7 cellular contexts compared by ENCODE assay signal in the genomic region with DNA sequence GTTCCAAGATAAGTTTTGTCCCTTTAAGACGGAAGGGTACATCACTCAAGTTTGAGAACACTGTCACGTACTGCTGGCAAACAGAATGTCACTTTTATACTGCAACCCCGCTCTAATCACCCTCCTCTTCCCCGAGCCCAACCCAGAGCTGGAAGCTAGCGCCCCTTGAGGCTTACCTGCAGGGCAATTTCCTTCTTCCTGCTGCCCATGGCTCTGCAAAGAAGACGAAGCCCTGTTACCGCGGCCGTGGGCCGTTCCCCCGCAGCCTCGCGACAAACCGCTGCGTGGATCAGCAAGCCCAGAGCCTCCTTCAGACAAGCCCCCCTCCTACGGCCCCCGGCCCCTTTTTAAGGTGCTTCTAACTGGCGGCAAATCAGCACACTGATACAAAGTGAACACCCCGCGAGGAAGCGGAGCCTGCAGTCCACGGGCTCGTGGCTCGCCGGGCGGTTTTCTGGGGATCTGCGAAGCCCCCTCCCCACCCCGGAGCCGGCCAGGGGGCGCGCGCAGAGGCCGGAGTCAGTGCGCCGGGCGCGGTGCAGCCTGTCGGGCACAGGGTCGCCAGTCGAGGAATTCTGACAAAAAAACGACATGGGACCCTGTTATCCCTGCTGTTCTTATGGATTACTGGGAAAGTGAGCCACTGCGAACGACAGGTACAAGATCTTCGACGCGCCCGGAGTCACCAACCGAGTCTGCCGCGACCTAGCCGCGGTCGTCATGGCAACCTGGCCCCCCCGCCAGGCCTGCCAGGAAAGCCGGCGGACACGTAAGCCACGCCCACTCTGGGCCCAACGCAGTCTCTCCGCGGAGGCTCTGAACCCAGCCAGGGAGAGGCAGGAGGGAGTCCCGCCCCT.
DNase-seq lines count a peak whose midpoint lies in the region; ATAC-seq and TF ChIP-seq lines count a peak whose summit lies in the region.

A gene with protein sequence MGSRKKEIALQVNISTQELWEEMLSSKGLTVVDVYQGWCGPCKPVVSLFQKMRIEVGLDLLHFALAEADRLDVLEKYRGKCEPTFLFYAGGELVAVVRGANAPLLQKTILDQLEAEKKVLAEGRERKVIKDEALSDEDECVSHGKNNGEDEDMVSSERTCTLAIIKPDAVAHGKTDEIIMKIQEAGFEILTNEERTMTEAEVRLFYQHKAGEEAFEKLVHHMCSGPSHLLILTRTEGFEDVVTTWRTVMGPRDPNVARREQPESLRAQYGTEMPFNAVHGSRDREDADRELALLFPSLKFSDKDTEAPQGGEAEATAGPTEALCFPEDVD (minus strand): TSS at position 725 of the 857 bp plus-strand sequence. CDS start 516 bp downstream, at position 209.

- TF ChIP-seq CTCF in WI38 (IDR thresholded peaks at IDR 0.05; ENCODE audit: low read depth, low read length) (peak; percentile 41), cardiac fibroblast (IDR thresholded peaks at IDR 0.05; ENCODE audit: low read depth, low read length) (peak; percentile 76)

- ATAC-seq in GM18520 (IDR thresholded peaks at IDR 0.05; ENCODE audit: unreplicated experiment), result peak; percentile 60
- peak; percentile 63 for ATAC-seq in HG03095 (IDR thresholded peaks at IDR 0.05; ENCODE audit: unreplicated experiment)

- H3K4me3 ChIP-seq in WI38 (ENCODE audit: low read depth, low read length), result peak within 1 kb of the TSS; percentile 67
- peak within 1 kb of the TSS; percentile 61 to 63 for H3K4me3 ChIP-seq in cardiac fibroblast (replicated peaks in 1 of 2; ENCODE audit: low read depth in 2 of 2, low read length in 2 of 2)
- peak within 1 kb of the TSS; percentile 30 to 52 (median 48) for H3K4me3 ChIP-seq in skin epidermis

- peak within 1 kb of the TSS in 12 of 21 experiments; percentile 10 to 71 (median 45) for H3K27ac ChIP-seq in skin epidermis

- DNase-seq in NCI-H2171 treated with DMSO at 0.1 percent for 48 hours (lab: John Stamatoyannopoulos, UW) (peak; percentile 97), cardiac fibroblast (ENCODE audit: low read depth in 2 of 2) (peak; percentile 77 to 91), iPS-NIHi7 (ENCODE audit: extremely low spot score) (peak; percentile 99)

Comparison
In these comparisons a context has a peak if more than half of its experiments do, and no peak if none do; other contexts are left out.
1. Peak in every context shown above with its lines: DNase-seq, ATAC-seq, H3K4me3 ChIP-seq and H3K27ac ChIP-seq.